34 cellular contexts compared by ENCODE assay signal in the genomic region with DNA sequence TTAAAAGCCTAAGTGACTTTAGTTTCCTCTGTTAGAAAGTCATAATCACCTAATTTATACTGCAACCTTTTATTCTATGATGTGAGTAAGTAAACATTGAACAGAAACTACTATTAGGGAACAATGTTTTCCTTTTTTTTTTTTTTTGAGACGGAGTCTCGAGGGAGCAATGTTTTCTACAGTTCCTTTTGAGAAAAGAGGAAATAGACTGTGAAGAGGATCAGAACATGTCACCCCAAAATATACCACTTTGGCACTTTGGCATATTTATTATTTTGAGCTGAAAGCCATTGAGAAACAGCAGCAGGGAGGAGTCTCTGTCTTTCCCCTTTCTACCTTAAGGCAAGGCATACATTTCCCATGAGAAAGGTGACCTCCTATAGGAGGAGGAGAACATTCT.
DNase-seq lines count a peak whose midpoint lies in the region; ATAC-seq and TF ChIP-seq lines count a peak whose summit lies in the region.
"Had no signal": no experiment of that assay in that cellular context is flagged by ENCODE, and none has a peak within 500 bp of the region (broad histone marks: within the 10 kb centered on the region; RNA-seq: fewer than 3 reads in every experiment).

No MANE protein-coding gene starts in this region.

- no peak overlapping the region for H3K4me3 ChIP-seq in NB4 (ENCODE audit: low read depth, low read length)
- H3K4me3 ChIP-seq: GM23338, MG63, neural progenitor cell, pancreas, right atrium auricular region, SK-N-MC, thoracic aorta had no signal

- no peaks in the 10 kb centered on the region for H3K36me3 Mint-ChIP-seq in activated B cell treated with CpG ODN at 0.5 μM for 24 hours (ENCODE audit: low read depth)
- no peaks in the 10 kb centered on the region for H3K36me3 Mint-ChIP-seq in stimulated activated memory B cell treated with anti-CD40 and anti-IgM and Interleukin-4, amounts not matched to agents 10 μg/mL and 1 μg/mL and 100 μg/mL, for 72 hours
- H3K36me3 Mint-ChIP-seq: activated CD4-positive, alpha-beta memory T cell treated with anti-CD3 and anti-CD28 coated beads for 36 hours; CD4-positive, CD25-positive, alpha-beta regulatory T cell; neural progenitor cell had no signal

- H3K9me3 Mint-ChIP-seq in activated B cell treated with CpG ODN at 0.5 μM for 24 hours = peaks cover 8% of the 10 kb centered on the region
- peaks cover 4% of the 10 kb centered on the region for H3K9me3 Mint-ChIP-seq in stimulated activated memory B cell treated with anti-CD40 and anti-IgM and Interleukin-4, amounts not matched to agents 10 μg/mL and 1 μg/mL and 100 μg/mL, for 72 hours
- H3K9me3 Mint-ChIP-seq: activated CD4-positive, alpha-beta memory T cell treated with anti-CD3 and anti-CD28 coated beads for 36 hours; neural progenitor cell had no signal

- POLR2A ChIA-PET in activated B cell treated with CpG ODN at 0.5 μM for 24 hours (lab: Charles Lee) = no interaction called here

- DNase-seq in CD1c-positive myeloid dendritic cell (ENCODE audit: extremely low spot score) = peak; percentile 61
- peak; percentile 48 for DNase-seq in NB4 (ENCODE audit: low read depth)
- no peak for DNase-seq in activated B cell treated with CpG ODN at 0.5 μM for 24 hours
- DNase-seq in cerebellar cortex (ENCODE audit: low spot score) = no peak
- no peak for DNase-seq in T1000 (lab: John Stamatoyannopoulos, UW)
- DNase-seq in hepatic stellate cell (ENCODE audit: low spot score) = no peak
- DNase-seq: activated CD4-positive, alpha-beta memory T cell treated with anti-CD3 and anti-CD28 coated beads for 36 hours; activated naive CD8-positive, alpha-beta T cell treated with anti-CD3 and anti-CD28 coated beads, Interleukin-2, amount 50 U/mL, for 24 hours; activated T-cell treated with anti-CD3 and anti-CD28 coated beads, Interleukin-2, amount 50 U/mL, for 72 hours; Calu3; caudate nucleus; CD4-positive, CD25-positive, alpha-beta regulatory T cell; cortex of kidney; DMS79; effector memory CD4-positive, alpha-beta T cell; GF-D8; glutamatergic neuron; KG1; mesendoderm; MG63; NCI-H2107; NCI-H345; NCI-H69; pancreas; stimulated activated CD4-positive, alpha-beta T cell treated with anti-CD3 and anti-CD28 coated beads, Interleukin-1b, Interleukin-23, amount 100 ng/mL, for 48 hours; stimulated activated naive CD8-positive, alpha-beta T cell treated with anti-CD3 and anti-CD28 coated beads, Interleukin-15, amount 100 ng/mL, for 72 hours had no signal

- peak overlapping the region; percentile 37 for H3K27ac Mint-ChIP-seq in activated B cell treated with CpG ODN at 0.5 μM for 24 hours
- peak overlapping the region; percentile 14 for H3K27ac Mint-ChIP-seq in stimulated activated memory B cell treated with anti-CD40 and anti-IgM and Interleukin-4, amounts not matched to agents 10 μg/mL and 1 μg/mL and 100 μg/mL, for 72 hours
- H3K27ac Mint-ChIP-seq: activated CD4-positive, alpha-beta memory T cell treated with anti-CD3 and anti-CD28 coated beads for 36 hours; activated naive CD8-positive, alpha-beta T cell treated with anti-CD3 and anti-CD28 coated beads, Interleukin-2, amount 50 U/mL, for 24 hours; activated T-cell treated with anti-CD3 and anti-CD28 coated beads, Interleukin-2, amount 50 U/mL, for 72 hours; CD4-positive, CD25-positive, alpha-beta regulatory T cell; GM23338; neural progenitor cell; stimulated activated naive CD8-positive, alpha-beta T cell treated with anti-CD3 and anti-CD28 coated beads, Interleukin-15, amount 100 ng/mL, for 72 hours had no signal

- H3K27me3 Mint-ChIP-seq in activated B cell treated with CpG ODN at 0.5 μM for 24 hours = no peaks in the 10 kb centered on the region
- H3K27me3 Mint-ChIP-seq in stimulated activated memory B cell treated with anti-CD40 and anti-IgM and Interleukin-4, amounts not matched to agents 10 μg/mL and 1 μg/mL and 100 μg/mL, for 72 hours = no peaks in the 10 kb centered on the region
- H3K27me3 Mint-ChIP-seq: activated CD4-positive, alpha-beta memory T cell treated with anti-CD3 and anti-CD28 coated beads for 36 hours; activated naive CD8-positive, alpha-beta T cell treated with anti-CD3 and anti-CD28 coated beads, Interleukin-2, amount 50 U/mL, for 24 hours; CD4-positive, CD25-positive, alpha-beta regulatory T cell had no signal

- H3K4me3 Mint-ChIP-seq in activated B cell treated with CpG ODN at 0.5 μM for 24 hours = no peak overlapping the region
- H3K4me3 Mint-ChIP-seq in stimulated activated memory B cell treated with anti-CD40 and anti-IgM and Interleukin-4, amounts not matched to agents 10 μg/mL and 1 μg/mL and 100 μg/mL, for 72 hours = no peak overlapping the region
- H3K4me3 Mint-ChIP-seq: activated CD4-positive, alpha-beta memory T cell treated with anti-CD3 and anti-CD28 coated beads for 36 hours; activated naive CD8-positive, alpha-beta T cell treated with anti-CD3 and anti-CD28 coated beads, Interleukin-2, amount 50 U/mL, for 24 hours; activated T-cell treated with anti-CD3 and anti-CD28 coated beads, Interleukin-2, amount 50 U/mL, for 72 hours; CD4-positive, CD25-positive, alpha-beta regulatory T cell; GM23338; neural progenitor cell; stimulated activated naive CD8-positive, alpha-beta T cell treated with anti-CD3 and anti-CD28 coated beads, Interleukin-15, amount 100 ng/mL, for 72 hours had no signal

- CTCF ChIA-PET in activated B cell treated with CpG ODN at 0.5 μM for 24 hours (lab: Charles Lee) = no interaction called here

- H3K4me1 Mint-ChIP-seq in activated B cell treated with CpG ODN at 0.5 μM for 24 hours = peaks cover 18% of the 10 kb centered on the region
- peaks cover 16% of the 10 kb centered on the region for H3K4me1 Mint-ChIP-seq in stimulated activated memory B cell treated with anti-CD40 and anti-IgM and Interleukin-4, amounts not matched to agents 10 μg/mL and 1 μg/mL and 100 μg/mL, for 72 hours
- H3K4me1 Mint-ChIP-seq: activated naive CD8-positive, alpha-beta T cell treated with anti-CD3 and anti-CD28 coated beads, Interleukin-2, amount 50 U/mL, for 24 hours; CD4-positive, CD25-positive, alpha-beta regulatory T cell; neural progenitor cell; stimulated activated naive CD8-positive, alpha-beta T cell treated with anti-CD3 and anti-CD28 coated beads, Interleukin-15, amount 100 ng/mL, for 72 hours had no signal

- intact Hi-C loops in activated B cell treated with CpG ODN at 0.5 μM for 24 hours (cut with micrococcal nuclease) = no loop called here

- TF ChIP-seq CTCF in NB4 (IDR thresholded peaks at IDR 0.05; ENCODE audit: low read depth, low read length) (no peak), activated B cell treated with CpG ODN at 0.5 μM for 24 hours (IDR thresholded peaks at IDR 0.05) (no peak)

- no peak for ATAC-seq in activated B cell treated with CpG ODN at 0.5 μM for 24 hours (ENCODE audit: low read depth)
- peak; percentile 72 for ATAC-seq in stimulated activated memory B cell treated with anti-CD40 and anti-IgM and Interleukin-4, amounts not matched to agents 10 μg/mL and 1 μg/mL and 100 μg/mL, for 72 hours
- ATAC-seq: activated CD4-positive, CD25-positive, alpha-beta regulatory T cell treated with anti-CD3 and anti-CD28 coated beads, Interleukin-2, amount 50 U/mL, for 24 hours; activated naive CD8-positive, alpha-beta T cell treated with anti-CD3 and anti-CD28 coated beads, Interleukin-2, amount 50 U/mL, for 24 hours; activated T-cell treated with anti-CD3 and anti-CD28 coated beads, Interleukin-2, amount 50 U/mL, for 72 hours; GM23338; left lobe of liver; stimulated activated naive CD8-positive, alpha-beta T cell treated with anti-CD3 and anti-CD28 coated beads, Interleukin-15, amount 100 ng/mL, for 72 hours had no signal

- no peak for TF ChIP-seq POLR2A in NB4 (IDR thresholded peaks at IDR 0.05; ENCODE audit: extremely low read depth, insufficient read length)

Comparison
In these comparisons a context has a peak if more than half of its experiments do, and no peak if none do; other contexts are left out.
1. DNase-seq: peak in CD1c-positive myeloid dendritic cell (single experiment) and NB4 (single experiment); none in activated B cell treated with CpG ODN at 0.5 μM for 24 hours (single experiment), cerebellar cortex (single experiment), T1000 (single experiment) and hepatic stellate cell (single experiment).